ENCODE assay signal across 21 cellular contexts in the genomic region with DNA sequence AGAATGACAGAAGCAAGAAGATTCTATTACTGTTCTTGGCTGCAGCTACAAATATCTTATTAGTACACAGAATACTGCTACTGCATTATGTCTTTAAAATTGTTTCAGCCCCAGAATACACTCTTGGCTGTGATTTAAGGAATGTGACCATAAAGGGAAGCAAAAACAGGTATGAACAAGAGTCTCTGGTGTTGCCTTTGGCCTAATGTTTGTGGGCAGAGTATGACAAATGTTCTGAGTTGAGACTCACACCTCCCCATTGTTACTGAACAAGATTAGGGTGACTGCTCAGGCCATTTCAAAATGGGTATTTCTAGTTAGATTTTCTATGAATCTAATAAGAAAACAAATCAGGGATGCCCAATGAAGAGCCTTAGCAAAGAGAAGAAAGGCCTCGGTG. TPM values are rescaled to one million over a fixed set of nuclear protein-coding genes. Genes with fewer than 3 reads are reported as not detected.
"Had no signal": no experiment of that assay in that cellular context is flagged by ENCODE, and none has a peak within 500 bp of the region (broad histone marks: within the 10 kb centered on the region; RNA-seq: fewer than 3 reads in every experiment).

No MANE protein-coding gene starts in this region.

- H3K4me3 Mint-ChIP-seq: activated CD4-positive, alpha-beta T cell treated with anti-CD3 and anti-CD28 coated beads for 36 hours; activated naive CD8-positive, alpha-beta T cell; nephron progenitor cell; T-helper 2 cell treated with Interferon-gamma antibody and Interleukin-4, amounts not matched to agents 5 μg/mL and 100 μg/mL, for 36 hours; WTC11 had no signal

- H3K36me3 Mint-ChIP-seq: activated naive CD8-positive, alpha-beta T cell; WTC11 had no signal

- FAIRE-seq: colon, islet of Langerhans, TTC549 had no signal

- H3K4me1 Mint-ChIP-seq: activated CD4-positive, alpha-beta T cell treated with anti-CD3 and anti-CD28 coated beads for 36 hours; nephron progenitor cell had no signal

- H3K36me3 ChIP-seq: tibial artery had no signal

- H3K27ac ChIP-seq: dorsolateral prefrontal cortex, hepatocyte, tibial artery had no signal

- H2AFZ ChIP-seq: hepatocyte had no signal

- H3K4me3 ChIP-seq: dorsolateral prefrontal cortex, hepatocyte, lung, tibial artery had no signal

- H3K27ac Mint-ChIP-seq: activated CD4-positive, alpha-beta T cell treated with anti-CD3 and anti-CD28 coated beads for 36 hours; activated naive CD8-positive, alpha-beta T cell; nephron progenitor cell; T-helper 2 cell treated with Interferon-gamma antibody and Interleukin-4, amounts not matched to agents 5 μg/mL and 100 μg/mL, for 36 hours; WTC11 had no signal

- H3K4me2 ChIP-seq: hepatocyte had no signal

- H3K9me3 Mint-ChIP-seq: T-helper 2 cell treated with Interferon-gamma antibody and Interleukin-4, amounts not matched to agents 5 μg/mL and 100 μg/mL, for 36 hours; WTC11 had no signal

- ATAC-seq: activated CD4-positive, alpha-beta T cell treated with anti-CD3 and anti-CD28 coated beads for 36 hours; WTC11 had no signal

- DNase-seq: activated CD4-positive, alpha-beta T cell treated with anti-CD3 and anti-CD28 coated beads for 36 hours; activated CD4-positive, alpha-beta T cell treated with anti-CD3 and anti-CD28 coated beads, Interleukin-2, amount 50 U/mL, for 48 hours; central memory CD4-positive, alpha-beta T cell; dorsolateral prefrontal cortex; midbrain; nephron progenitor cell; nucleus accumbens; posterior cingulate gyrus; stimulated activated CD4-positive, alpha-beta T cell treated with anti-CD3 and anti-CD28 coated beads, Interleukin-2, amount 100 ng/mL, for 24 hours; stimulated activated naive CD4-positive, alpha-beta T cell treated with Interleukin-2 at 50 U/mL for 16 hours; tibial artery had no signal

RNA-seq across cellular contexts. Expression of a gene that starts 28.5 kb away (rescaled TPM):
- total RNA-seq: activated CD4-positive, alpha-beta T cell treated with anti-CD3 and anti-CD28 coated beads for 36 hours; myocyte; subcutaneous adipose tissue; WTC11 had no signal

RNA-seq across cellular contexts. Expression of a gene that starts 28.9 kb away (rescaled TPM):
- total RNA-seq: dorsolateral prefrontal cortex, subcutaneous adipose tissue had no signal
